Comparison of ENCODE assay signal across 13 cellular contexts in genomic region chr16:50613281-50613991, GRCh38.
DNase-seq lines count a peak whose midpoint lies in the region; ATAC-seq and TF ChIP-seq lines count a peak whose summit lies in the region.
"Had no signal": no experiment of that assay in that cellular context is flagged by ENCODE, and none has a peak within 500 bp of the region (broad histone marks: within the 10 kb centered on the region; RNA-seq: fewer than 3 reads in every experiment).

No MANE protein-coding gene starts in this region.

- H3K4me1 Mint-ChIP-seq in nephron = peaks cover 93% of the 10 kb centered on the region
- H3K4me1 Mint-ChIP-seq: immature natural killer cell had no signal

- no peaks in the 10 kb centered on the region for H3K27me3 Mint-ChIP-seq in nephron (ENCODE audit: low read depth)

- no peak overlapping the region for H3K4me2 ChIP-seq in OCI-LY7 (ENCODE audit: low read length)

- ATAC-seq in upper lobe of left lung (ENCODE audit: low FRiP score in 2 of 2) (no peak), HG03439 (IDR thresholded peaks at IDR 0.05; ENCODE audit: unreplicated experiment) (no peak), GM19455 (IDR thresholded peaks at IDR 0.05; ENCODE audit: unreplicated experiment) (no peak)

- H2AFZ ChIP-seq in OCI-LY7 (ENCODE audit: low read length) = no peak overlapping the region

- no peaks in the 10 kb centered on the region for H3K9me3 Mint-ChIP-seq in nephron
- H3K9me3 Mint-ChIP-seq: immature natural killer cell had no signal

- H3K27me3 ChIP-seq in WERI-Rb-1 (ENCODE audit: insufficient read depth, low read depth, severe bottlenecking) (no peaks in the 10 kb centered on the region), upper lobe of left lung (no peaks in the 10 kb centered on the region)
- H3K27me3 ChIP-seq: MG63, SJSA1 had no signal

- H3K4me3 ChIP-seq in WERI-Rb-1 (ENCODE audit: low read depth, low read length) (no peak overlapping the region), fibroblast of villous mesenchyme (ENCODE audit: low read depth, low read length) (no peak overlapping the region), upper lobe of left lung (no peak overlapping the region), OCI-LY7 (ENCODE audit: low read depth, low read length, poor library complexity, severe bottlenecking) (no peak overlapping the region)
- H3K4me3 ChIP-seq: MG63, SJSA1 had no signal

- peaks cover 3% of the 10 kb centered on the region for H3K36me3 ChIP-seq in WERI-Rb-1
- no peaks in the 10 kb centered on the region for H3K36me3 ChIP-seq in upper lobe of left lung
- no peaks in the 10 kb centered on the region for H3K36me3 ChIP-seq in OCI-LY7 (ENCODE audit: insufficient read depth, low read length)
- H3K36me3 ChIP-seq: MG63, SJSA1 had no signal

- peaks cover 11 to 37% (median 21%) of the 10 kb centered on the region in 4 donors for H3K4me1 ChIP-seq in upper lobe of left lung
- H3K4me1 ChIP-seq in OCI-LY7 (ENCODE audit: insufficient read depth, low read length, poor library complexity, severe bottlenecking) = no peaks in the 10 kb centered on the region

- peak overlapping the region; percentile 49 to 84 (median 78) for H3K4me3 Mint-ChIP-seq in nephron
- H3K4me3 Mint-ChIP-seq: immature natural killer cell had no signal

- CTCF ChIA-PET in OCI-LY7 (lab: Charles Lee; ENCODE audit: unreplicated experiment) = no interaction called here

- POLR2A ChIA-PET in OCI-LY7 (lab: Charles Lee) = no interaction called here

- no peaks in the 10 kb centered on the region for H3K9me2 ChIP-seq in OCI-LY7 (ENCODE audit: insufficient read depth, low read length)

- no peak for TF ChIP-seq POLR2A in upper lobe of left lung (IDR thresholded peaks at IDR 0.05)

- no TSS peak for BruUV-seq in OCI-LY7 (replicated peaks; lab: Mats Ljungman, UMichigan)

- peaks cover 7% of the 10 kb centered on the region for H3K36me3 Mint-ChIP-seq in nephron (ENCODE audit: low read depth)
- H3K36me3 Mint-ChIP-seq: immature natural killer cell had no signal

- peak overlapping the region; percentile 90 for H3K27ac ChIP-seq in WERI-Rb-1
- peak overlapping the region; percentile 48 to 78 (median 62) for H3K27ac ChIP-seq in upper lobe of left lung
- H3K27ac ChIP-seq in OCI-LY7 (ENCODE audit: low read depth, low read length, poor library complexity, severe bottlenecking) = no peak overlapping the region
- H3K27ac ChIP-seq: SJSA1 had no signal

- no peaks in the 10 kb centered on the region for H3K79me2 ChIP-seq in OCI-LY7 (ENCODE audit: insufficient read depth, low read depth, low read length)

- in situ Hi-C loops in ACHN (cut with HindIII; ENCODE audit: low pct_ligation_motif_present, low pct_unique_long_range_greater_than_20kb, low sequenced_read_pairs) = no loop called here

- no peak for DNase-seq in WERI-Rb-1
- DNase-seq in fibroblast of villous mesenchyme (ENCODE audit: low read depth) = peak; percentile 27
- peak in 1 of 2 donors; percentile 40 for DNase-seq in upper lobe of left lung
- DNase-seq in ACHN = no peak
- DNase-seq in OCI-LY7 (ENCODE audit: low spot score) = no peak
- DNase-seq: Calu3, GOT3, immature natural killer cell, MG63 had no signal

- TF ChIP-seq CTCF in WERI-Rb-1 (IDR thresholded peaks at IDR 0.05; ENCODE audit: low read depth, low read length) = no peak
- no peak for TF ChIP-seq CTCF in fibroblast of villous mesenchyme (IDR thresholded peaks at IDR 0.05; ENCODE audit: insufficient read depth, low read depth, low read length)
- no peak for TF ChIP-seq CTCF in nephron (IDR thresholded peaks at IDR 0.05; ENCODE audit: unreplicated experiment in 3 of 3)
- no peak for TF ChIP-seq CTCF in upper lobe of left lung (IDR thresholded peaks at IDR 0.05)
- no peak for TF ChIP-seq CTCF in OCI-LY7 (conservative IDR thresholded peaks at IDR 0.05; ENCODE audit: low read length)

- intact Hi-C loops in OCI-LY7 (cut with micrococcal nuclease; ENCODE audit: unreplicated experiment) = no loop called here

- no peak for TF ChIP-seq EP300 in upper lobe of left lung (IDR thresholded peaks at IDR 0.05)

- H3K9me3 ChIP-seq in WERI-Rb-1 (ENCODE audit: severe bottlenecking) = no peaks in the 10 kb centered on the region
- no peaks in the 10 kb centered on the region for H3K9me3 ChIP-seq in upper lobe of left lung
- H3K9me3 ChIP-seq in OCI-LY7 (ENCODE audit: low read length) = no peaks in the 10 kb centered on the region
- H3K9me3 ChIP-seq: MG63, SJSA1 had no signal

- H3K27ac Mint-ChIP-seq in nephron = peak overlapping the region; percentile 82 to 97 (median 94)
- H3K27ac Mint-ChIP-seq: immature natural killer cell had no signal

- no peaks in the 10 kb centered on the region for H4K20me1 ChIP-seq in OCI-LY7 (ENCODE audit: insufficient read depth, low read length)

- 47 to 54% methylated on average over 16 to 21 of the region's 21 CpGs for WGBS in upper lobe of left lung, 2 donors
